26 cellular contexts compared by ENCODE assay signal in the genomic region with DNA sequence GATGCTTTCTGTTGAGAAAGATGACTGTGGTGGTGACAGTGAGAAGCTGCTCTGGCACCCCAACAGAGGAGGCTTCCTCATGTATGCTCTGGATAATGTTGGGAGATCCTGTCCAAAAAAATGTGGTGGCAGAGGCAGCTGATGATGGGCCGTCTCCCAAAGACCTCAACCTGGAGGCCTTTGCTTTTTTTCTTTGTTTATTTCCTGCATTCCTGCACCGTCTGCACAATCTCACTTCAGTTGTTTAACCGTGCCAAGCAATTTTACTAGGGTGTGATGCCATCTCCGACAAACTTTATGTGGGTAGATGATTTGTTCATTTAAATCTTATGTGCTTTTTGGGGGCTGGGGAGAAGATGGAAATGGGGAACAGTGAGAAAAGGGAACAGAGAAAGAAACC.
A peak's percentile ranks its signal among the peaks of the same experiment; 100 is the strongest.
DNase-seq lines count a peak whose midpoint lies in the region; ATAC-seq and TF ChIP-seq lines count a peak whose summit lies in the region.
"Had no signal": no experiment of that assay in that cellular context is flagged by ENCODE, and none has a peak within 500 bp of the region (broad histone marks: within the 10 kb centered on the region; RNA-seq: fewer than 3 reads in every experiment).

No MANE protein-coding gene starts in this region.

- no peak overlapping the region for H3K9ac ChIP-seq in rectal smooth muscle tissue (ENCODE audit: low read length)

- H3K9me3 ChIP-seq in breast epithelium: no peaks in the 10 kb centered on the region
- H3K9me3 ChIP-seq in spleen: no peaks in the 10 kb centered on the region
- H3K9me3 ChIP-seq: HAP-1, SJSA1 had no signal

- in situ Hi-C loops in T47D (cut with HindIII; ENCODE audit: low pct_unique_long_range_greater_than_20kb, low sequenced_read_pairs): no loop called here

- H3K36me3 ChIP-seq in breast epithelium: no peaks in the 10 kb centered on the region
- H3K36me3 ChIP-seq in rectal smooth muscle tissue (ENCODE audit: control insufficient read depth, insufficient read depth, low read length): no peaks in the 10 kb centered on the region
- H3K36me3 ChIP-seq in spleen: no peaks in the 10 kb centered on the region
- H3K36me3 ChIP-seq: HAP-1, SJSA1 had no signal

- no peaks in the 10 kb centered on the region for H3K9me3 Mint-ChIP-seq in neural crest cell

- H3K4me3 ChIP-seq in breast epithelium (no peak overlapping the region), rectal smooth muscle tissue (ENCODE audit: low read length) (no peak overlapping the region), spleen (no peak overlapping the region)
- H3K4me3 ChIP-seq: HAP-1, PC-9, SJSA1 had no signal

- peak overlapping the region; percentile 65 for H3K27ac Mint-ChIP-seq in neural crest cell (ENCODE audit: unreplicated experiment)

- H3K4me1 ChIP-seq in breast epithelium (no peaks in the 10 kb centered on the region), rectal smooth muscle tissue (ENCODE audit: control insufficient read depth, insufficient read depth, low read length) (peaks cover 57% of the 10 kb centered on the region), spleen (peaks cover 0 to 13% (median 1%) of the 10 kb centered on the region in 6 donors)
- H3K4me1 ChIP-seq: HAP-1, SJSA1 had no signal

- no peaks in the 10 kb centered on the region for H3K27me3 ChIP-seq in breast epithelium
- no peaks in the 10 kb centered on the region for H3K27me3 ChIP-seq in rectal smooth muscle tissue (ENCODE audit: control insufficient read depth, insufficient read depth, low read length)
- no peaks in the 10 kb centered on the region for H3K27me3 ChIP-seq in spleen (replicated peaks in 1 of 7)

- TF ChIP-seq CTCF in breast epithelium (IDR thresholded peaks at IDR 0.05) (no peak), neural crest cell (conservative IDR thresholded peaks at IDR 0.05) (no peak), spleen (IDR thresholded peaks at IDR 0.05 in 8 of 11, conservative IDR thresholded peaks at IDR 0.05 in 3 of 11) (no peak)

- no peak for ATAC-seq in HG02870 (IDR thresholded peaks at IDR 0.05; ENCODE audit: unreplicated experiment)

- no peaks in the 10 kb centered on the region for H3K36me3 Mint-ChIP-seq in neural crest cell (ENCODE audit: low read depth)
- H3K36me3 Mint-ChIP-seq: CD4-positive, CD25-positive, alpha-beta regulatory T cell had no signal

- no peaks in the 10 kb centered on the region for H3K27me3 Mint-ChIP-seq in neural crest cell (ENCODE audit: low read depth)

- TF ChIP-seq POLR2A in breast epithelium (IDR thresholded peaks at IDR 0.05) (no peak), spleen (IDR thresholded peaks at IDR 0.05) (no peak)

- intact Hi-C loops in breast epithelium (cut with DNase I; ENCODE audit: low total_unique reads) (no loop called here), spleen (cut with DNase I; ENCODE audit: low total_unique reads) (no loop called here)

- H3K4me1 Mint-ChIP-seq in neural crest cell: peaks cover 37% of the 10 kb centered on the region
- H3K4me1 Mint-ChIP-seq: CD4-positive, CD25-positive, alpha-beta regulatory T cell had no signal

- no peak overlapping the region for H3K4me3 Mint-ChIP-seq in neural crest cell
- H3K4me3 Mint-ChIP-seq: CD4-positive, CD25-positive, alpha-beta regulatory T cell had no signal

- 46 to 81% (median 69%) methylated on average over 4 of the region's 4 CpGs for WGBS in spleen, 5 donors

- H3K27ac ChIP-seq in breast epithelium (no peak overlapping the region), rectal smooth muscle tissue (ENCODE audit: low read depth, low read length) (peak overlapping the region; percentile 74), spleen (no peak overlapping the region)
- H3K27ac ChIP-seq: HL-60, PC-9, SJSA1 had no signal

- DNase-seq in T47D (ENCODE audit: low read depth in 1 of 2, low spot score in 1 of 2) (peak; percentile 8 to 82), breast epithelium (ENCODE audit: low spot score in 2 of 2) (no peak), neural crest cell (ENCODE audit: low read depth, low spot score) (no peak), HUDEP-2 (lab: John Stamatoyannopoulos, UW; ENCODE audit: unreplicated experiment in 76 of 76) (no peak), spleen (no peak), HCEC 1CT (no peak)
- DNase-seq: 8988T; CD4-positive, CD25-positive, alpha-beta regulatory T cell; DMS153; DND-41; GOT3; Karpas-422; NCI-H1092 treated with DMSO at 0.1 percent for 48 hours; NCI-H1436; NCI-H187; NCI-H2081 treated with DMSO at 0.1 percent for 48 hours; NCI-H524; NCI-H774; PC-9; Right ventricle myocardium superior; RPMI8226 had no signal

Comparison
In these comparisons a context has a peak if more than half of its experiments do, and no peak if none do; other contexts are left out.
1. DNase-seq: peak in T47D (2 of 2); none in breast epithelium (0 of 2), neural crest cell (single experiment), HUDEP-2 (0 of 76), spleen (single experiment) and HCEC 1CT (single experiment).